ENCODE assay signal across 33 cellular contexts in the genomic region with DNA sequence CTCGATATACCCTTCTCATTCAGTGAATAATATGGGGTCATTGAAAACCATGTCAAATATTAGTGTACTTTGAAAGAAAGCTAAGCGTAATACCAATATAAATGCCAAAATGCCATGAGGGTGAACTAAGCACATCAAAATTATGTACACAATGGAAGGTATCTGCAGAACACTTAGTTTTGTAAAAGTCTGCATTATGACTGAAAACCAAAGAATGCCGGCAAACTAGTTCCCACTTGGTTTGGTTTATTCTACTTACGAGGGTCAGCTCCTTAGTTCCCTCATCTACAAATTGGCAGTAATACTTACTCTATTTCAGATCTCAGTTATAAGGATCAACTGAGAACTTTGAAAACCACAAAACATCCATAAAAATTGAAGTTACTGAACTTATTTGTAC. TPM values are rescaled to one million over a fixed set of nuclear protein-coding genes. Genes with fewer than 3 reads are reported as not detected.
"Had no signal": no experiment of that assay in that cellular context is flagged by ENCODE, and none has a peak within 500 bp of the region (broad histone marks: within the 10 kb centered on the region; RNA-seq: fewer than 3 reads in every experiment).

No MANE protein-coding gene starts in this region.

- H3K27me3 Mint-ChIP-seq: activated CD4-positive, alpha-beta memory T cell treated with anti-CD3 and anti-CD28 coated beads for 36 hours; activated CD4-positive, alpha-beta T cell treated with anti-CD3 and anti-CD28 coated beads for 36 hours; activated CD4-positive, alpha-beta T cell treated with anti-CD3 and anti-CD28 coated beads, Interleukin-2, amount 10 ng/mL, durations not matched to agents 24 days and 14 days; activated CD8-positive, alpha-beta memory T cell treated with anti-CD3 and anti-CD28 coated beads, Interleukin-2, amount 10 ng/mL, durations not matched to agents 7 days and 5 days; activated naive CD4-positive, alpha-beta T cell treated with anti-CD3 and anti-CD28 coated beads, Interleukin-2, amount 50 U/mL, for 24 hours; activated naive CD8-positive, alpha-beta T cell treated with anti-CD3 and anti-CD28 coated beads for 36 hours; activated naive CD8-positive, alpha-beta T cell treated with anti-CD3 and anti-CD28 coated beads, Interleukin-2, amount 50 U/mL, for 24 hours; brain; effector memory CD8-positive, alpha-beta T cell had no signal

- H3K9me3 ChIP-seq: adrenal gland, heart left ventricle had no signal

- H3K27ac ChIP-seq: adrenal gland, heart left ventricle had no signal

- FAIRE-seq: frontal cortex had no signal

- H3K9me3 Mint-ChIP-seq: activated CD4-positive, alpha-beta memory T cell treated with anti-CD3 and anti-CD28 coated beads for 36 hours; activated CD4-positive, alpha-beta T cell treated with anti-CD3 and anti-CD28 coated beads, Interleukin-2, amount 10 ng/mL, durations not matched to agents 24 days and 14 days; activated naive CD4-positive, alpha-beta T cell treated with anti-CD3 and anti-CD28 coated beads for 36 hours; activated naive CD4-positive, alpha-beta T cell treated with anti-CD3 and anti-CD28 coated beads, Interleukin-2, amount 50 U/mL, for 24 hours; activated naive CD8-positive, alpha-beta T cell treated with anti-CD3 and anti-CD28 coated beads for 36 hours; activated naive CD8-positive, alpha-beta T cell treated with anti-CD3 and anti-CD28 coated beads, Interleukin-2, amount 50 U/mL, for 24 hours; activated T-helper 1 cell treated with anti-CD3 and anti-CD28 coated beads, Interleukin-12 subunit alpha, Interleukin-12 subunit beta, Interleukin-2, Interleukin-4 antibody, amounts not matched to agents 30 ng/mL and 10 ng/mL and 1 ng/mL, durations not matched to agents 14 hours and 24 hours and 36 hours; activated T-helper 2 cell treated with anti-CD3 and anti-CD28 coated beads, Interferon-gamma antibody, Interleukin-2, Interleukin-4, amounts not matched to agents 10 μg/mL and 5 μg/mL and 100 μg/mL, durations not matched to agents 14 hours and 24 hours and 36 hours; brain; effector memory CD8-positive, alpha-beta T cell had no signal

- H3K36me3 ChIP-seq: adrenal gland, heart left ventricle had no signal

- H3K4me1 Mint-ChIP-seq: activated CD4-positive, alpha-beta T cell treated with anti-CD3 and anti-CD28 coated beads for 36 hours; activated CD4-positive, alpha-beta T cell treated with anti-CD3 and anti-CD28 coated beads, Interleukin-2, amount 10 ng/mL, durations not matched to agents 24 days and 14 days; activated CD8-positive, alpha-beta memory T cell treated with anti-CD3 and anti-CD28 coated beads, Interleukin-2, amount 10 ng/mL, durations not matched to agents 7 days and 5 days; activated naive CD4-positive, alpha-beta T cell treated with anti-CD3 and anti-CD28 coated beads, Interleukin-2, amount 50 U/mL, for 24 hours; activated naive CD8-positive, alpha-beta T cell treated with anti-CD3 and anti-CD28 coated beads for 36 hours; activated naive CD8-positive, alpha-beta T cell treated with anti-CD3 and anti-CD28 coated beads, Interleukin-2, amount 50 U/mL, for 24 hours; brain had no signal

- ATAC-seq: activated CD4-positive, alpha-beta T cell treated with anti-CD3 and anti-CD28 coated beads for 36 hours; activated CD8-positive, alpha-beta memory T cell treated with anti-CD3 and anti-CD28 coated beads, Interleukin-2, amount 10 ng/mL, durations not matched to agents 7 days and 5 days; activated CD8-positive, alpha-beta T cell treated with anti-CD3 and anti-CD28 coated beads, Interleukin-2, amount 10 ng/mL, durations not matched to agents 7 days and 5 days; activated naive CD8-positive, alpha-beta T cell treated with anti-CD3 and anti-CD28 coated beads, Interleukin-2, amount 50 U/mL, for 24 hours; effector memory CD8-positive, alpha-beta T cell; esophagus mucosa; heart left ventricle had no signal

- H3K4me1 ChIP-seq: adrenal gland, heart left ventricle had no signal

- DNase-seq: activated CD4-positive, alpha-beta memory T cell treated with anti-CD3 and anti-CD28 coated beads for 36 hours; activated CD4-positive, alpha-beta T cell treated with anti-CD3 and anti-CD28 coated beads for 36 hours; activated CD4-positive, alpha-beta T cell treated with anti-CD3 and anti-CD28 coated beads, Interleukin-2, amount 10 ng/mL, durations not matched to agents 24 days and 14 days; activated CD4-positive, CD25-positive, alpha-beta regulatory T cell; activated CD4-positive, CD25-positive, alpha-beta regulatory T cell treated with anti-CD3 and anti-CD28 coated beads, Interleukin-2, amount 50 U/mL, for 72 hours; activated CD8-positive, alpha-beta memory T cell treated with anti-CD3 and anti-CD28 coated beads, Interleukin-2, amount 10 ng/mL, durations not matched to agents 7 days and 5 days; activated CD8-positive, alpha-beta memory T cell treated with anti-CD3 and anti-CD28 coated beads, Interleukin-2, amount 50 U/mL, for 4 hours; activated CD8-positive, alpha-beta T cell treated with anti-CD3 and anti-CD28 coated beads, Interleukin-2, amount 10 ng/mL, durations not matched to agents 7 days and 5 days; activated effector memory CD4-positive, alpha-beta T cell treated with anti-CD3 and anti-CD28 coated beads, Interleukin-2, amount 50 U/mL, for 16 hours; activated naive CD4-positive, alpha-beta T cell treated with anti-CD3 and anti-CD28 coated beads for 36 hours; activated naive CD8-positive, alpha-beta T cell treated with anti-CD3 and anti-CD28 coated beads for 36 hours; activated naive CD8-positive, alpha-beta T cell treated with anti-CD3 and anti-CD28 coated beads, Interleukin-2, amount 50 U/mL, for 24 hours; activated T-cell treated with anti-CD3 and anti-CD28 coated beads, Interleukin-2, amount 50 U/mL, for 1 hour; activated T-cell treated with anti-CD3 and anti-CD28 coated beads, Interleukin-2, amount 50 U/mL, for 48 hours; adrenal gland; amygdala; aorta; caudate nucleus; cortex of kidney; dermis blood vessel endothelial cell; effector CD4-positive, alpha-beta T cell; effector memory CD8-positive, alpha-beta T cell; foreskin fibroblast; glutamatergic neuron; heart left ventricle; T-helper 2 cell had no signal

- H3K27me3 ChIP-seq: adrenal gland had no signal

- H3K4me3 Mint-ChIP-seq: activated CD4-positive, alpha-beta memory T cell treated with anti-CD3 and anti-CD28 coated beads for 36 hours; activated CD4-positive, alpha-beta T cell treated with anti-CD3 and anti-CD28 coated beads for 36 hours; activated CD4-positive, alpha-beta T cell treated with anti-CD3 and anti-CD28 coated beads, Interleukin-2, amount 10 ng/mL, durations not matched to agents 24 days and 14 days; activated CD8-positive, alpha-beta memory T cell treated with anti-CD3 and anti-CD28 coated beads, Interleukin-2, amount 10 ng/mL, durations not matched to agents 7 days and 5 days; activated CD8-positive, alpha-beta T cell treated with anti-CD3 and anti-CD28 coated beads, Interleukin-2, amount 10 ng/mL, durations not matched to agents 7 days and 5 days; activated naive CD4-positive, alpha-beta T cell treated with anti-CD3 and anti-CD28 coated beads for 36 hours; activated naive CD4-positive, alpha-beta T cell treated with anti-CD3 and anti-CD28 coated beads, Interleukin-2, amount 50 U/mL, for 24 hours; activated naive CD8-positive, alpha-beta T cell treated with anti-CD3 and anti-CD28 coated beads for 36 hours; activated naive CD8-positive, alpha-beta T cell treated with anti-CD3 and anti-CD28 coated beads, Interleukin-2, amount 50 U/mL, for 24 hours; activated T-helper 1 cell treated with anti-CD3 and anti-CD28 coated beads, Interleukin-12 subunit alpha, Interleukin-12 subunit beta, Interleukin-2, Interleukin-4 antibody, amounts not matched to agents 30 ng/mL and 10 ng/mL and 1 ng/mL, durations not matched to agents 14 hours and 24 hours and 36 hours; brain; effector memory CD8-positive, alpha-beta T cell had no signal

- H3K27ac Mint-ChIP-seq: activated CD4-positive, alpha-beta memory T cell treated with anti-CD3 and anti-CD28 coated beads for 36 hours; activated CD4-positive, alpha-beta T cell treated with anti-CD3 and anti-CD28 coated beads for 36 hours; activated CD4-positive, alpha-beta T cell treated with anti-CD3 and anti-CD28 coated beads, Interleukin-2, amount 10 ng/mL, durations not matched to agents 24 days and 14 days; activated CD8-positive, alpha-beta memory T cell treated with anti-CD3 and anti-CD28 coated beads, Interleukin-2, amount 10 ng/mL, durations not matched to agents 7 days and 5 days; activated CD8-positive, alpha-beta T cell treated with anti-CD3 and anti-CD28 coated beads, Interleukin-2, amount 10 ng/mL, durations not matched to agents 7 days and 5 days; activated naive CD4-positive, alpha-beta T cell treated with anti-CD3 and anti-CD28 coated beads for 36 hours; activated naive CD4-positive, alpha-beta T cell treated with anti-CD3 and anti-CD28 coated beads, Interleukin-2, amount 50 U/mL, for 24 hours; activated naive CD8-positive, alpha-beta T cell treated with anti-CD3 and anti-CD28 coated beads for 36 hours; activated naive CD8-positive, alpha-beta T cell treated with anti-CD3 and anti-CD28 coated beads, Interleukin-2, amount 50 U/mL, for 24 hours; activated T-helper 1 cell treated with anti-CD3 and anti-CD28 coated beads, Interleukin-12 subunit alpha, Interleukin-12 subunit beta, Interleukin-2, Interleukin-4 antibody, amounts not matched to agents 30 ng/mL and 10 ng/mL and 1 ng/mL, durations not matched to agents 14 hours and 24 hours and 36 hours; activated T-helper 2 cell treated with anti-CD3 and anti-CD28 coated beads, Interferon-gamma antibody, Interleukin-2, Interleukin-4, amounts not matched to agents 10 μg/mL and 5 μg/mL and 100 μg/mL, durations not matched to agents 14 hours and 24 hours and 36 hours; brain; effector memory CD8-positive, alpha-beta T cell had no signal

- H3K36me3 Mint-ChIP-seq: activated CD4-positive, alpha-beta memory T cell treated with anti-CD3 and anti-CD28 coated beads for 36 hours; activated CD8-positive, alpha-beta memory T cell treated with anti-CD3 and anti-CD28 coated beads, Interleukin-2, amount 10 ng/mL, durations not matched to agents 7 days and 5 days; activated naive CD4-positive, alpha-beta T cell treated with anti-CD3 and anti-CD28 coated beads, Interleukin-2, amount 50 U/mL, for 24 hours; activated naive CD8-positive, alpha-beta T cell treated with anti-CD3 and anti-CD28 coated beads for 36 hours had no signal

- H3K4me3 ChIP-seq: adrenal gland, heart left ventricle had no signal

RNA-seq across cellular contexts. Expression of a gene that starts 27.3 kb away (rescaled TPM):
- total RNA-seq: activated CD4-positive, alpha-beta T cell treated with anti-CD3 and anti-CD28 coated beads, Interleukin-2, amount 10 ng/mL, durations not matched to agents 24 days and 14 days; activated CD8-positive, alpha-beta memory T cell treated with anti-CD3 and anti-CD28 coated beads, Interleukin-2, amount 10 ng/mL, durations not matched to agents 7 days and 5 days; activated CD8-positive, alpha-beta T cell treated with anti-CD3 and anti-CD28 coated beads, Interleukin-2, amount 10 ng/mL, durations not matched to agents 7 days and 5 days; activated T-helper 1 cell treated with anti-CD3 and anti-CD28 coated beads, Interleukin-12 subunit alpha, Interleukin-12 subunit beta, Interleukin-2, Interleukin-4 antibody, amounts not matched to agents 30 ng/mL and 10 ng/mL and 1 ng/mL, durations not matched to agents 14 hours and 24 hours and 36 hours; T-helper 1 cell treated with Interleukin-12 subunit alpha and Interleukin-12 subunit beta and Interleukin-4 antibody, amounts not matched to agents 30 ng/mL and 1 ng/mL, for 36 hours had no signal
